Comparison of ENCODE assay signal across 8 cellular contexts in the genomic region with DNA sequence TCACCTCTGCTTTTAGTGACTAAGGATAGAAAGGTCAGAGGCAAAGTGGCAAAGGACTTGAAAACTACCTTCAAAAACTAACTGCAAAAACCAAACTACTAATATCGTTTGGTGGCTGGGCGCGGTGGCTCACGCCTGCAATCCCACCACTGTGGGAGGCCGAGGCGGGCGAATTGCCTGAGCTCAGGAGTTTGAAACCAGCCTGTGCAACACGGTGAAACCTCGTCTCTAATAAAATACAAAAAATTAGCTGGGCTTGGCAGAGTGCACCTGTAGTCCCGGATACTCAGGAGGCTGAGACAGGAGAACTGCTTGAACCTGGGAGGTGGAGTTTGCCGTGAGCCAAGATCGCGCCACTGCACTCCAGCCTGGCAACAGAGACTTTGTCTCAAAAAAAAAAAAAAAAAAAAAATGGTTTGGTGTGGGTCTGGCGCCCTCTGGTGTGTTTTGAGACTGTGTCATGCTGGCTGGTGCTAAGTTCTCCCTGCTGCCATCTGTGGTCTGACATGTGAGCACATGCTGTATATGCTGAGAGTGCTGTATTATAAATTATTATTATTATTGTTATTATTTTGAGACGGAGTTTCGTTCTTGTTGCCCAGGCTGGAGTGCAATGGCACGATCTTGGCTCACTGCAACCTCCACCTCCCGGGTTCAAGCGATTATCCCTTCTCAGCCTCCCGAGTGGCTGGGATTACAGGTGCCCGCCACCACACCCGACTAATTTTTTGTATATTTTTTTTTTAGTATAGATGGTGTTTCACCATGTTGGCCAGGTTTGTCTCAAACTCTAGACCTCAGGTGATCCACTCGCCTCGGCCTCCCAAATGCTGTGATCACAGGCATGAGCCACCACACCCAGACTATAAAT. TPM values are rescaled to one million over a fixed set of nuclear protein-coding genes. Genes with fewer than 3 reads are reported as not detected.
A peak's percentile ranks its signal among the peaks of the same experiment; 100 is the strongest.
DNase-seq lines count a peak whose midpoint lies in the region; ATAC-seq and TF ChIP-seq lines count a peak whose summit lies in the region.

No MANE protein-coding gene starts in this region.

- H3K4me1 ChIP-seq in Peyer's patch = no peaks in the 10 kb centered on the region

- no peak overlapping the region for H3K27ac ChIP-seq in Peyer's patch

- ATAC-seq in GM21619 (IDR thresholded peaks at IDR 0.05; ENCODE audit: unreplicated experiment) (peak; percentile 76), omental fat pad (ENCODE audit: low FRiP score) (peak; percentile 93)

- no peak overlapping the region for H3K27ac Mint-ChIP-seq in activated T-helper 1 cell treated with anti-CD3 and anti-CD28 coated beads, Interleukin-12 subunit alpha, Interleukin-12 subunit beta, Interleukin-2, Interleukin-4 antibody, amounts not matched to agents 30 ng/mL and 10 ng/mL and 1 ng/mL, durations not matched to agents 14 hours and 24 hours and 36 hours
- H3K27ac Mint-ChIP-seq in type B pancreatic cell = no peak overlapping the region

- intact Hi-C loops in activated T-helper 1 cell treated with anti-CD3 and anti-CD28 coated beads, Interleukin-12 subunit alpha, Interleukin-12 subunit beta, Interleukin-2, Interleukin-4 antibody, amounts not matched to agents 30 ng/mL and 10 ng/mL and 1 ng/mL, durations not matched to agents 14 hours and 24 hours and 36 hours (cut with micrococcal nuclease) = loop anchor here (1.0 to 10.0 kb wide), 5 partner anchors 34 to 215 kb away; a partner anchor contains a TSS

- no peak for TF ChIP-seq POLR2A in Peyer's patch (IDR thresholded peaks at IDR 0.05)

- H3K4me3 Mint-ChIP-seq in activated T-helper 1 cell treated with anti-CD3 and anti-CD28 coated beads, Interleukin-12 subunit alpha, Interleukin-12 subunit beta, Interleukin-2, Interleukin-4 antibody, amounts not matched to agents 30 ng/mL and 10 ng/mL and 1 ng/mL, durations not matched to agents 14 hours and 24 hours and 36 hours = no peak overlapping the region
- no peak overlapping the region for H3K4me3 Mint-ChIP-seq in type B pancreatic cell

- no peaks in the 10 kb centered on the region for H3K9me3 ChIP-seq in Peyer's patch

- H3K4me3 ChIP-seq in Jurkat, Clone E6-1 (ENCODE audit: low read length) = no peak overlapping the region
- H3K4me3 ChIP-seq in Peyer's patch = no peak overlapping the region
- no peak overlapping the region for H3K4me3 ChIP-seq in fibroblast of the aortic adventitia (ENCODE audit: low read depth, low read length)

- H3K9me3 Mint-ChIP-seq in activated T-helper 1 cell treated with anti-CD3 and anti-CD28 coated beads, Interleukin-12 subunit alpha, Interleukin-12 subunit beta, Interleukin-2, Interleukin-4 antibody, amounts not matched to agents 30 ng/mL and 10 ng/mL and 1 ng/mL, durations not matched to agents 14 hours and 24 hours and 36 hours = no peaks in the 10 kb centered on the region
- peaks cover 9% of the 10 kb centered on the region for H3K9me3 Mint-ChIP-seq in type B pancreatic cell

- no peaks in the 10 kb centered on the region for H3K4me1 Mint-ChIP-seq in activated T-helper 1 cell treated with anti-CD3 and anti-CD28 coated beads, Interleukin-12 subunit alpha, Interleukin-12 subunit beta, Interleukin-2, Interleukin-4 antibody, amounts not matched to agents 30 ng/mL and 10 ng/mL and 1 ng/mL, durations not matched to agents 14 hours and 24 hours and 36 hours (ENCODE audit: low read depth)
- H3K4me1 Mint-ChIP-seq in type B pancreatic cell (ENCODE audit: unreplicated experiment) = no peaks in the 10 kb centered on the region

- TF ChIP-seq CTCF in Peyer's patch (IDR thresholded peaks at IDR 0.05) (peak; percentile 38 to 88 (median 72)), fibroblast of the aortic adventitia (IDR thresholded peaks at IDR 0.05; ENCODE audit: insufficient read depth, low read length) (peak; percentile 86), omental fat pad (IDR thresholded peaks at IDR 0.05) (no peak), type B pancreatic cell (conservative IDR thresholded peaks at IDR 0.05) (peak; percentile 85)

- H3K27me3 ChIP-seq in Peyer's patch = no peaks in the 10 kb centered on the region

- H3K27me3 Mint-ChIP-seq in activated T-helper 1 cell treated with anti-CD3 and anti-CD28 coated beads, Interleukin-12 subunit alpha, Interleukin-12 subunit beta, Interleukin-2, Interleukin-4 antibody, amounts not matched to agents 30 ng/mL and 10 ng/mL and 1 ng/mL, durations not matched to agents 14 hours and 24 hours and 36 hours (ENCODE audit: insufficient read depth) = peaks cover 19% of the 10 kb centered on the region
- peaks cover 9% of the 10 kb centered on the region for H3K27me3 Mint-ChIP-seq in type B pancreatic cell

- DNase-seq in Daoy (ENCODE audit: low read depth) = peak; percentile 73
- DNase-seq in Jurkat, Clone E6-1 (ENCODE audit: low read depth, low spot score) = peak; percentile 85
- DNase-seq in Peyer's patch = peak in 2 of 3 donors; percentile 60 to 81
- peak; percentile 60 for DNase-seq in activated T-helper 1 cell treated with anti-CD3 and anti-CD28 coated beads, Interleukin-12 subunit alpha, Interleukin-12 subunit beta, Interleukin-2, Interleukin-4 antibody, amounts not matched to agents 30 ng/mL and 10 ng/mL and 1 ng/mL, durations not matched to agents 14 hours and 24 hours and 36 hours (ENCODE audit: low spot score)
- peak; percentile 89 for DNase-seq in fibroblast of the aortic adventitia (ENCODE audit: low read depth)
- no peak for DNase-seq in omental fat pad (ENCODE audit: low spot score)
- no peak for DNase-seq in type B pancreatic cell (ENCODE audit: extremely low spot score, unreplicated experiment)

- H3K36me3 Mint-ChIP-seq in activated T-helper 1 cell treated with anti-CD3 and anti-CD28 coated beads, Interleukin-12 subunit alpha, Interleukin-12 subunit beta, Interleukin-2, Interleukin-4 antibody, amounts not matched to agents 30 ng/mL and 10 ng/mL and 1 ng/mL, durations not matched to agents 14 hours and 24 hours and 36 hours (ENCODE audit: low read depth) = no peaks in the 10 kb centered on the region
- no peaks in the 10 kb centered on the region for H3K36me3 Mint-ChIP-seq in type B pancreatic cell

- H3K36me3 ChIP-seq in Peyer's patch = no peaks in the 10 kb centered on the region

RNA-seq across cellular contexts. Expression of a gene that starts 36.0 kb away (rescaled TPM):
- total RNA-seq in Daoy (2014; rRNA removed; shearing (Covaris generic)) = not detected in 2 replicates
- polyA plus RNA-seq in Jurkat, Clone E6-1 (2012; ENCODE audit: insufficient read depth, insufficient read length) = not detected
- total RNA-seq in Peyer's patch (not detected), fibroblast of the aortic adventitia (ENCODE audit: low replicate concordance) (not detected in 2 replicates), omental fat pad (under 1 TPM in 2 of 4 donors, not detected in 2; 0.28 to 0.32 TPM), type B pancreatic cell (ENCODE audit: low replicate concordance) (0.12 TPM in 1 of 2 replicates, not detected in the other)
- not detected in 2 replicates for total RNA-seq in activated T-helper 1 cell treated with anti-CD3 and anti-CD28 coated beads, Interleukin-12 subunit alpha, Interleukin-12 subunit beta, Interleukin-2, Interleukin-4 antibody, amounts not matched to agents 30 ng/mL and 10 ng/mL and 1 ng/mL, durations not matched to agents 14 hours and 24 hours and 36 hours

RNA-seq across cellular contexts. Expression of a gene that starts 47.8 kb away (rescaled TPM):
- 0.06 TPM in 1 of 2 replicates, not detected in the other for total RNA-seq in Daoy (2014; rRNA removed; shearing (Covaris generic))
- not detected for polyA plus RNA-seq in Jurkat, Clone E6-1 (2012; ENCODE audit: insufficient read depth, insufficient read length)
- total RNA-seq in Peyer's patch (not detected), fibroblast of the aortic adventitia (ENCODE audit: low replicate concordance) (not detected in 2 replicates), omental fat pad (not detected), type B pancreatic cell (ENCODE audit: low replicate concordance) (19.0 and 23.6 TPM in 2 replicates)
- 0.16 and 0.20 TPM in 2 replicates for total RNA-seq in activated T-helper 1 cell treated with anti-CD3 and anti-CD28 coated beads, Interleukin-12 subunit alpha, Interleukin-12 subunit beta, Interleukin-2, Interleukin-4 antibody, amounts not matched to agents 30 ng/mL and 10 ng/mL and 1 ng/mL, durations not matched to agents 14 hours and 24 hours and 36 hours

Comparison
In these comparisons a context has a peak if more than half of its experiments do, and no peak if none do; other contexts are left out.
1. DNase-seq: peak in Daoy (single experiment), Jurkat, Clone E6-1 (single experiment), Peyer's patch (2 of 3), activated T-helper 1 cell treated with anti-CD3 and anti-CD28 coated beads, Interleukin-12 subunit alpha, Interleukin-12 subunit beta, Interleukin-2, Interleukin-4 antibody, amounts not matched to agents 30 ng/mL and 10 ng/mL and 1 ng/mL, durations not matched to agents 14 hours and 24 hours and 36 hours (single experiment) and fibroblast of the aortic adventitia (single experiment); none in omental fat pad (single experiment) and type B pancreatic cell (single experiment).
2. CTCF ChIP-seq: peak in Peyer's patch (6 of 6), fibroblast of the aortic adventitia (single experiment) and type B pancreatic cell (single experiment); none in omental fat pad (0 of 3).
3. RNA of a gene that starts 47.8 kb away (total RNA-seq): 19.0 to 23.6 TPM in type B pancreatic cell; 0.16 to 0.20 TPM in activated T-helper 1 cell treated with anti-CD3 and anti-CD28 coated beads, Interleukin-12 subunit alpha, Interleukin-12 subunit beta, Interleukin-2, Interleukin-4 antibody, amounts not matched to agents 30 ng/mL and 10 ng/mL and 1 ng/mL, durations not matched to agents 14 hours and 24 hours and 36 hours, 0.06 TPM in Daoy, not detected in Peyer's patch, not detected in fibroblast of the aortic adventitia and not detected in omental fat pad; every median in the first group is over 10 times any median in the second.